Comparison of ENCODE assay signal across 8 cellular contexts in the genomic region with DNA sequence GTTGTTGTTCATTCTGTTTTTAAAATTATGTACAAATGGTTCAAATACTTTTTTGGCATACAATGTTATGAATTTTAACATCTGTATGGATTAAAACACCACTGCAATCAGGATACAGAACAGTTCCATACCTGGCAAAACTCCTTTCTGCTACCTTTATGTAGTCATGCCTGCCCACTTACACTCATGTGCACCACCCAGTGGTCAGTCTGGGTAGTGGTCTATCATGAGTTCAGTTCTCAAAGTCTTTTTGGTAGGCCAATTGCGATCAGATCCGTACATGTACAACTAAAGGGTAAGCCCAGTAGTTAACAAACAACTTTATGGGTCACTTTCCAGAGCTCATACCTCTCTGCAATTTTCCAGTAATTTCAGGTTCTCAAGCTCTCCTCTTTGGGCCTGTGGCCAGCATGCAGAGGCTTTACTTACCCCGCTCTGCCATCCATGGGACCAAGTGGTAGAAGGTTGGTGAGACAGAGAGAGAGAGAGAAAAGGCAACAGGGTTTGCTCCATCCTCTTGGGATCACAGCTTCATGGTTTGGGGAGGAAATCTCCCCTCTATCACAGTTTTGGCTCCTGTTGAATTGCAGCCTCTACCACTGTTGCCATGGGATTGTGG.
DNase-seq lines count a peak whose midpoint lies in the region; ATAC-seq and TF ChIP-seq lines count a peak whose summit lies in the region.

No MANE protein-coding gene starts in this region.

- H3K27me3 Mint-ChIP-seq in CD14-positive monocyte (ENCODE audit: low read depth in 3 of 3): peaks cover 4 to 5% (median 5%) of the 10 kb centered on the region in 3 donors

- DNase-seq in CD14-positive monocyte (ENCODE audit: low spot score) (no peak), SK-MEL-5 (ENCODE audit: low read depth, low spot score) (peak; percentile 79), Right ventricle myocardium superior (peak; percentile 62), sciatic nerve (ENCODE audit: low spot score) (peak; percentile 76), NCI-H128 (lab: John Stamatoyannopoulos, UW; ENCODE audit: unreplicated experiment) (no peak)
- DNase-seq in activated naive CD4-positive, alpha-beta T cell treated with Interleukin-2 at 50 U/mL for 16 hours: peak; percentile 62

- peak; percentile 95 for TF ChIP-seq CTCF in CD14-positive monocyte (IDR thresholded peaks at IDR 0.05)

- ATAC-seq in GM18868 (IDR thresholded peaks at IDR 0.05; ENCODE audit: unreplicated experiment): peak; percentile 92
- ATAC-seq in HG03432 (IDR thresholded peaks at IDR 0.05; ENCODE audit: unreplicated experiment): peak; percentile 78
- peak; percentile 68 for ATAC-seq in Right ventricle myocardium superior (ENCODE audit: poor library complexity)
- ATAC-seq in sciatic nerve: peak; percentile 81

- intact Hi-C loops in CD14-positive monocyte (cut with micrococcal nuclease) (loop anchor here in 1 of 2 donors (5.0 kb wide), 1 partner anchor 393 kb away; no protein-coding TSS in a partner anchor), Right ventricle myocardium superior (cut with DNase I) (no loop called here), sciatic nerve (cut with DNase I) (no loop called here)

- no peaks in the 10 kb centered on the region for H3K36me3 Mint-ChIP-seq in CD14-positive monocyte

- no peak overlapping the region for H3K27ac Mint-ChIP-seq in CD14-positive monocyte

- in situ Hi-C loops in SK-MEL-5 (cut with HindIII; ENCODE audit: low pct_unique_long_range_greater_than_20kb, low sequenced_read_pairs): no loop called here

- no peak overlapping the region for H3K4me3 Mint-ChIP-seq in CD14-positive monocyte

- H3K4me1 Mint-ChIP-seq in CD14-positive monocyte: no peaks in the 10 kb centered on the region

- peaks cover 0 to 2% (median 0%) of the 10 kb centered on the region in 7 donors for H3K9me3 Mint-ChIP-seq in CD14-positive monocyte

Comparison
In these comparisons a context has a peak if more than half of its experiments do, and no peak if none do; other contexts are left out.
1. DNase-seq: peak in SK-MEL-5 (single experiment), activated naive CD4-positive, alpha-beta T cell treated with Interleukin-2 at 50 U/mL for 16 hours (single experiment), Right ventricle myocardium superior (single experiment) and sciatic nerve (single experiment); none in CD14-positive monocyte (single experiment) and NCI-H128 (single experiment).
2. Peak in every context shown above with its lines, with median percentiles within 50 percentile points of each other: ATAC-seq.